ENCODE assay signal across 18 cellular contexts in genomic region chr3:38120690-38121450, GRCh38. TPM values are rescaled to one million over a fixed set of nuclear protein-coding genes. Genes with fewer than 3 reads are reported as not detected.
A peak's percentile ranks its signal among the peaks of the same experiment; 100 is the strongest.
DNase-seq lines count a peak whose midpoint lies in the region; ATAC-seq and TF ChIP-seq lines count a peak whose summit lies in the region.
"Had no signal": no experiment of that assay in that cellular context is flagged by ENCODE, and none has a peak within 500 bp of the region (broad histone marks: within the 10 kb centered on the region; RNA-seq: fewer than 3 reads in every experiment).

No MANE protein-coding gene starts in this region.

- peaks cover 6% of the 10 kb centered on the region for H3K36me3 Mint-ChIP-seq in natural killer cell
- H3K36me3 Mint-ChIP-seq in natural killer cell treated with Interleukin-12 subunit alpha and Interleukin-12 subunit beta and Interleukin-15 and Interleukin-18, amount 100 ng/mL, for 72 hours, result no peaks in the 10 kb centered on the region
- H3K36me3 Mint-ChIP-seq in T-helper 17 cell (ENCODE audit: low read depth), result peaks cover 5% of the 10 kb centered on the region
- H3K36me3 Mint-ChIP-seq in memory B cell, result peaks cover 30% of the 10 kb centered on the region
- H3K36me3 Mint-ChIP-seq in activated CD4-positive, alpha-beta memory T cell treated with anti-CD3 and anti-CD28 coated beads, Interleukin-2, amount 10 ng/mL, durations not matched to agents 7 days and 5 days (ENCODE audit: low read depth), result peaks cover 49% of the 10 kb centered on the region

- ATAC-seq in natural killer cell (no peak), T-helper 17 cell (no peak), memory B cell (ENCODE audit: low read depth) (no peak), left cardiac atrium (no peak)
- ATAC-seq in natural killer cell treated with Interleukin-12 subunit alpha and Interleukin-12 subunit beta and Interleukin-15 and Interleukin-18, amount 100 ng/mL, for 72 hours, result no peak
- ATAC-seq: left colon had no signal

- DNase-seq in natural killer cell (no peak), T-helper 17 cell (peak in 1 of 3 donors; percentile 6), memory B cell (ENCODE audit: low spot score in 2 of 2) (no peak), suprapubic skin (ENCODE audit: low spot score in 2 of 2) (peak; percentile 55 to 70), left cardiac atrium (no peak)
- no peak for DNase-seq in natural killer cell treated with Interleukin-12 subunit alpha and Interleukin-12 subunit beta and Interleukin-15 and Interleukin-18, amount 100 ng/mL, for 72 hours (ENCODE audit: low spot score)
- DNase-seq in effector CD8-positive, alpha-beta T cell (lab: John Stamatoyannopoulos, UW), result no peak
- no peak for DNase-seq in activated CD4-positive, alpha-beta memory T cell treated with anti-CD3 and anti-CD28 coated beads, Interleukin-2, amount 10 ng/mL, durations not matched to agents 7 days and 5 days
- DNase-seq: activated CD4-positive, alpha-beta T cell treated with anti-CD3 and anti-CD28 coated beads, Interleukin-2, amount 50 U/mL, for 1 hour; DND-41; GOT3; midbrain; NCI-H1105 treated with DMSO at 0.1 percent for 48 hours; stimulated activated CD4-positive, alpha-beta T cell treated with anti-CD3 and anti-CD28 coated beads, Interleukin-4, amount 100 ng/mL, for 1 hour had no signal

- H3K27me3 ChIP-seq in suprapubic skin, result no peaks in the 10 kb centered on the region

- no peaks in the 10 kb centered on the region for H3K9me3 ChIP-seq in T-helper 17 cell (ENCODE audit: control insufficient read depth, low read length, poor library complexity, severe bottlenecking)
- no peaks in the 10 kb centered on the region for H3K9me3 ChIP-seq in suprapubic skin

- peaks cover 5 to 36% of the 10 kb centered on the region in 2 donors for H3K4me1 Mint-ChIP-seq in natural killer cell
- peaks cover 0 to 11% of the 10 kb centered on the region in 2 donors for H3K4me1 Mint-ChIP-seq in natural killer cell treated with Interleukin-12 subunit alpha and Interleukin-12 subunit beta and Interleukin-15 and Interleukin-18, amount 100 ng/mL, for 72 hours (ENCODE audit: low read depth in 2 of 2)
- H3K4me1 Mint-ChIP-seq in T-helper 17 cell, result peaks cover 16% of the 10 kb centered on the region
- H3K4me1 Mint-ChIP-seq in memory B cell, result peaks cover 10% of the 10 kb centered on the region
- H3K4me1 Mint-ChIP-seq in activated CD4-positive, alpha-beta memory T cell treated with anti-CD3 and anti-CD28 coated beads, Interleukin-2, amount 10 ng/mL, durations not matched to agents 7 days and 5 days, result peaks cover 3% of the 10 kb centered on the region
- H3K4me1 Mint-ChIP-seq: brain, neural crest cell had no signal

- H3K9me3 Mint-ChIP-seq in natural killer cell (no peaks in the 10 kb centered on the region), memory B cell (no peaks in the 10 kb centered on the region)
- H3K9me3 Mint-ChIP-seq in natural killer cell treated with Interleukin-12 subunit alpha and Interleukin-12 subunit beta and Interleukin-15 and Interleukin-18, amount 100 ng/mL, for 72 hours, result no peaks in the 10 kb centered on the region
- no peaks in the 10 kb centered on the region for H3K9me3 Mint-ChIP-seq in activated CD4-positive, alpha-beta memory T cell treated with anti-CD3 and anti-CD28 coated beads, Interleukin-2, amount 10 ng/mL, durations not matched to agents 7 days and 5 days
- H3K9me3 Mint-ChIP-seq: brain, neural crest cell had no signal

- peaks cover 64% of the 10 kb centered on the region for H3K36me3 ChIP-seq in suprapubic skin

- TF ChIP-seq POLR2A in suprapubic skin (IDR thresholded peaks at IDR 0.05), result no peak

- TF ChIP-seq CTCF in natural killer cell (IDR thresholded peaks at IDR 0.05) (no peak), suprapubic skin (IDR thresholded peaks at IDR 0.05) (no peak)

- no peak overlapping the region for H3K4me3 ChIP-seq in suprapubic skin
- H3K4me3 ChIP-seq: smooth muscle cell had no signal

- peak overlapping the region; percentile 40 for H3K4me3 Mint-ChIP-seq in natural killer cell
- H3K4me3 Mint-ChIP-seq in natural killer cell treated with Interleukin-12 subunit alpha and Interleukin-12 subunit beta and Interleukin-15 and Interleukin-18, amount 100 ng/mL, for 72 hours, result no peak overlapping the region
- peak overlapping the region; percentile 45 for H3K4me3 Mint-ChIP-seq in T-helper 17 cell
- no peak overlapping the region for H3K4me3 Mint-ChIP-seq in memory B cell
- H3K4me3 Mint-ChIP-seq in activated CD4-positive, alpha-beta memory T cell treated with anti-CD3 and anti-CD28 coated beads, Interleukin-2, amount 10 ng/mL, durations not matched to agents 7 days and 5 days, result no peak overlapping the region
- H3K4me3 Mint-ChIP-seq: brain, neural crest cell had no signal

- H3K27ac Mint-ChIP-seq in natural killer cell (peak overlapping the region in 1 of 2 donors; percentile 74), T-helper 17 cell (no peak overlapping the region), memory B cell (peak overlapping the region; percentile 56)
- H3K27ac Mint-ChIP-seq in natural killer cell treated with Interleukin-12 subunit alpha and Interleukin-12 subunit beta and Interleukin-15 and Interleukin-18, amount 100 ng/mL, for 72 hours, result no peak overlapping the region
- no peak overlapping the region for H3K27ac Mint-ChIP-seq in activated CD4-positive, alpha-beta memory T cell treated with anti-CD3 and anti-CD28 coated beads, Interleukin-2, amount 10 ng/mL, durations not matched to agents 7 days and 5 days

- 83% methylated on average over 10 of the region's 11 CpGs for WGBS in suprapubic skin

- POLR2A ChIA-PET in activated CD4-positive, alpha-beta memory T cell treated with anti-CD3 and anti-CD28 coated beads, Interleukin-2, amount 10 ng/mL, durations not matched to agents 7 days and 5 days (lab: Charles Lee), result interaction anchor here (1.9 to 2.8 kb wide), 2 partner anchors 17 to 44 kb away, joined by 5 to 13 read pairs; partner anchors contain the start of genes ACAA1 and MYD88

- no peak for TF ChIP-seq EP300 in suprapubic skin (IDR thresholded peaks at IDR 0.05)

- H3K4me1 ChIP-seq in suprapubic skin, result no peaks in the 10 kb centered on the region

- no peak overlapping the region for H3K27ac ChIP-seq in suprapubic skin

- CTCF ChIA-PET in activated CD4-positive, alpha-beta memory T cell treated with anti-CD3 and anti-CD28 coated beads, Interleukin-2, amount 10 ng/mL, durations not matched to agents 7 days and 5 days (lab: Charles Lee), result interaction anchor here (0.7 to 4.2 kb wide), 2 partner anchors 50 to 225 kb away, joined by 3 to 29 read pairs; partner anchors contain the start of gene XYLB

- intact Hi-C loops in natural killer cell (cut with micrococcal nuclease), result no loop called here
- intact Hi-C loops in left cardiac atrium (cut with DNase I), result no loop called here

- H3K27me3 Mint-ChIP-seq in natural killer cell (ENCODE audit: low read depth in 2 of 2) (no peaks in the 10 kb centered on the region), T-helper 17 cell (no peaks in the 10 kb centered on the region), memory B cell (peaks cover under 1% of the 10 kb centered on the region)
- no peaks in the 10 kb centered on the region for H3K27me3 Mint-ChIP-seq in natural killer cell treated with Interleukin-12 subunit alpha and Interleukin-12 subunit beta and Interleukin-15 and Interleukin-18, amount 100 ng/mL, for 72 hours
- no peaks in the 10 kb centered on the region for H3K27me3 Mint-ChIP-seq in activated CD4-positive, alpha-beta memory T cell treated with anti-CD3 and anti-CD28 coated beads, Interleukin-2, amount 10 ng/mL, durations not matched to agents 7 days and 5 days
- H3K27me3 Mint-ChIP-seq: brain had no signal

RNA-seq across cellular contexts. Expression of gene ACAA1, which starts 16.1 kb away (rescaled TPM):
- total RNA-seq in natural killer cell (100 to 1,000 TPM in 1 of 3 donors, 10 to 100 TPM in 2; 79.4 to 101 (median 93.9) TPM), T-helper 17 cell (10 to 100 TPM; 78.2 to 79.3 TPM), suprapubic skin (10 to 100 TPM; 29.3 to 54.5 (median 51.4) TPM), left cardiac atrium (10 to 100 TPM; 73.8 to 80.8 TPM)
- total RNA-seq in natural killer cell treated with Interleukin-12 subunit alpha and Interleukin-12 subunit beta and Interleukin-15 and Interleukin-18, amount 100 ng/mL, for 72 hours, result 10 to 100 TPM; 78.6 to 88.2 TPM
- total RNA-seq in activated CD4-positive, alpha-beta memory T cell treated with anti-CD3 and anti-CD28 coated beads, Interleukin-2, amount 10 ng/mL, durations not matched to agents 7 days and 5 days, result 10 to 100 TPM; 76.8 to 77.5 TPM

RNA-seq across cellular contexts. Expression of gene MYD88, which starts 17.6 kb away (rescaled TPM):
- total RNA-seq in natural killer cell (10 to 100 TPM; 60.5 to 71.0 (median 67.7) TPM), T-helper 17 cell (10 to 100 TPM; 44.0 to 45.5 TPM), suprapubic skin (10 to 100 TPM; 21.6 to 33.2 (median 28.1) TPM), left cardiac atrium (10 to 100 TPM; 10.8 to 19.0 TPM)
- 10 to 100 TPM; 55.8 to 63.1 TPM for total RNA-seq in natural killer cell treated with Interleukin-12 subunit alpha and Interleukin-12 subunit beta and Interleukin-15 and Interleukin-18, amount 100 ng/mL, for 72 hours
- 10 to 100 TPM; 87.9 to 91.3 TPM for total RNA-seq in activated CD4-positive, alpha-beta memory T cell treated with anti-CD3 and anti-CD28 coated beads, Interleukin-2, amount 10 ng/mL, durations not matched to agents 7 days and 5 days

RNA-seq across cellular contexts. Expression of gene OXSR1, which starts 44.5 kb away (rescaled TPM):
- 10 to 100 TPM; 37.2 to 46.1 (median 44.0) TPM for total RNA-seq in natural killer cell
- 10 to 100 TPM; 59.9 to 66.8 TPM for total RNA-seq in natural killer cell treated with Interleukin-12 subunit alpha and Interleukin-12 subunit beta and Interleukin-15 and Interleukin-18, amount 100 ng/mL, for 72 hours
- total RNA-seq in T-helper 17 cell, result 10 to 100 TPM; 39.8 to 51.9 TPM
- total RNA-seq in suprapubic skin, result 10 to 100 TPM; 25.4 to 37.4 (median 29.5) TPM
- total RNA-seq in activated CD4-positive, alpha-beta memory T cell treated with anti-CD3 and anti-CD28 coated beads, Interleukin-2, amount 10 ng/mL, durations not matched to agents 7 days and 5 days, result 10 to 100 TPM; 67.5 to 71.3 TPM
- 10 to 100 TPM; 21.4 to 35.2 TPM for total RNA-seq in left cardiac atrium

Comparison
In these comparisons a context has a peak if more than half of its experiments do, and no peak if none do; other contexts are left out.
1. H3K4me3 Mint-ChIP-seq: peak in natural killer cell (single experiment) and T-helper 17 cell (single experiment); none in natural killer cell treated with Interleukin-12 subunit alpha and Interleukin-12 subunit beta and Interleukin-15 and Interleukin-18, amount 100 ng/mL, for 72 hours (single experiment), memory B cell (single experiment) and activated CD4-positive, alpha-beta memory T cell treated with anti-CD3 and anti-CD28 coated beads, Interleukin-2, amount 10 ng/mL, durations not matched to agents 7 days and 5 days (single experiment).
2. DNase-seq: peak in suprapubic skin (2 of 2); none in natural killer cell (single experiment), natural killer cell treated with Interleukin-12 subunit alpha and Interleukin-12 subunit beta and Interleukin-15 and Interleukin-18, amount 100 ng/mL, for 72 hours (single experiment), memory B cell (0 of 2), effector CD8-positive, alpha-beta T cell (single experiment), activated CD4-positive, alpha-beta memory T cell treated with anti-CD3 and anti-CD28 coated beads, Interleukin-2, amount 10 ng/mL, durations not matched to agents 7 days and 5 days (single experiment) and left cardiac atrium (single experiment).